Comparison of ENCODE assay signal across 29 cellular contexts in the genomic region with DNA sequence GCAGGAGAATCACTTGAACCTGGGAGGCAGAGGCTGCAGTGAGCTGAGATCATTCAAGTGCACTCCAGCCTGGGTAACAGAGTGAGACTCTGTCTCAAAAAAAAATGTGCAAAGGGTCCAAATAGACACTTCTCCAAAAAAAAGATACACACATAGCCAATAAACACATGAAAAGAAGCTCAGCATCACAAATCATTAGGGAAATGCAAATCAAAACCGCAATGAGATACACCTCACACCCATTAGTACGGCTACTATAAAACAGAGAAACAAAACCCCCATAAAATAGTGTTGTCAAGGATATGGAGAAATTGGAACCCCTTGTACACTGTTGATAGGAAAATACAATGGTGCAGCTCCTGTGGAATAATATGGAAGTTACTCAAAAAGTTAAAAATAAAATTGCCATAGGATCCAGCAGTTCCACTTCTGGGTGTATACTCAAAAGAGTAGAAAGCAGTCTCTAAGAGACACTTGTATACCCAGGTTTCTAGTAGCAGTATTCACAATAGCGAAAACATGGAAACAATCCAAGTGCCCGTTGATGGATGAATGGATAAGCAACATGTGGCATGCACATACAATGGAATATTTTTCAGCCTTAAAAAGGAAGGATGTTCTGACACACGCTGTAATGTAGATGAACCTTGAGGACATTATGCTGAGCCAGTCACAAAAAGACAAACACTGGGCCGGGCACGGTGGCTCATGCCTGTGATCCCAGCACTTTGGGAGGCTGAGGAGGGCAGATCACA.
A peak's percentile ranks its signal among the peaks of the same experiment; 100 is the strongest.
DNase-seq lines count a peak whose midpoint lies in the region.
"Had no signal": no experiment of that assay in that cellular context is flagged by ENCODE, and none has a peak within 500 bp of the region (broad histone marks: within the 10 kb centered on the region; RNA-seq: fewer than 3 reads in every experiment).

No MANE protein-coding gene starts in this region.

- H3K4me3 Mint-ChIP-seq in dendritic cell treated with granulocyte-macrophage colony-stimulating factor and Interleukin-4, amounts not matched to agents 40 ng/mL and 50 ng/mL, for 4 days = no peak overlapping the region
- H3K4me3 Mint-ChIP-seq: activated naive CD4-positive, alpha-beta T cell treated with anti-CD3 and anti-CD28 coated beads, Interleukin-2, amount 50 U/mL, for 24 hours; CD14-positive monocyte had no signal

- no peaks in the 10 kb centered on the region for H3K27me3 Mint-ChIP-seq in dendritic cell treated with granulocyte-macrophage colony-stimulating factor and Interleukin-4, amounts not matched to agents 40 ng/mL and 50 ng/mL, for 4 days

- H3K4me1 ChIP-seq in mucosa of rectum (ENCODE audit: control insufficient read depth in 2 of 2, insufficient read depth in 2 of 2, low read length in 2 of 2) = peaks cover 17 to 47% of the 10 kb centered on the region in 2 donors
- H3K4me1 ChIP-seq: Caco-2, gastroesophageal sphincter, upper lobe of right lung had no signal

- H3K36me3 ChIP-seq in mucosa of rectum (ENCODE audit: control insufficient read depth in 2 of 2, insufficient read depth in 2 of 2, low read length in 2 of 2) = no peaks in the 10 kb centered on the region
- H3K36me3 ChIP-seq: brain microvascular endothelial cell, gastroesophageal sphincter, ovary, suprapubic skin, upper lobe of right lung, WERI-Rb-1 had no signal

- H3K27ac Mint-ChIP-seq in dendritic cell treated with granulocyte-macrophage colony-stimulating factor and Interleukin-4, amounts not matched to agents 40 ng/mL and 50 ng/mL, for 4 days = peak overlapping the region; percentile 63
- H3K27ac Mint-ChIP-seq: activated naive CD4-positive, alpha-beta T cell treated with anti-CD3 and anti-CD28 coated beads, Interleukin-2, amount 50 U/mL, for 24 hours; activated T-helper 2 cell treated with anti-CD3 and anti-CD28 coated beads, Interferon-gamma antibody, Interleukin-2, Interleukin-4, amounts not matched to agents 10 μg/mL and 5 μg/mL and 100 μg/mL, durations not matched to agents 14 hours and 24 hours and 36 hours had no signal

- no peaks in the 10 kb centered on the region for H3K27me3 ChIP-seq in mucosa of rectum (ENCODE audit: control insufficient read depth in 2 of 2, insufficient read depth in 2 of 2, low read length in 2 of 2)
- H3K27me3 ChIP-seq: brain microvascular endothelial cell, gastroesophageal sphincter, ovary, suprapubic skin, upper lobe of right lung had no signal

- no peaks in the 10 kb centered on the region for H3K9me3 ChIP-seq in mucosa of rectum (ENCODE audit: control insufficient read depth in 2 of 2, low read length in 2 of 2)
- H3K9me3 ChIP-seq: Caco-2, ovary, suprapubic skin, upper lobe of right lung had no signal

- H3K27ac ChIP-seq in mucosa of rectum (ENCODE audit: low read depth in 2 of 2, low read length in 2 of 2) = peak overlapping the region; percentile 78 to 84
- H3K27ac ChIP-seq: brain microvascular endothelial cell, gastroesophageal sphincter, ovary, suprapubic skin, upper lobe of right lung, WERI-Rb-1 had no signal

- peaks cover 64% of the 10 kb centered on the region for H3K4me1 Mint-ChIP-seq in dendritic cell treated with granulocyte-macrophage colony-stimulating factor and Interleukin-4, amounts not matched to agents 40 ng/mL and 50 ng/mL, for 4 days (ENCODE audit: low read depth)
- H3K4me1 Mint-ChIP-seq: activated naive CD4-positive, alpha-beta T cell treated with anti-CD3 and anti-CD28 coated beads, Interleukin-2, amount 50 U/mL, for 24 hours had no signal

- H3K9ac ChIP-seq in mucosa of rectum (ENCODE audit: low read depth in 1 of 2, low read length in 2 of 2) = peak overlapping the region in 1 of 2 donors; percentile 24

- intact Hi-C loops in dendritic cell treated with granulocyte-macrophage colony-stimulating factor and Interleukin-4, amounts not matched to agents 40 ng/mL and 50 ng/mL, for 4 days (cut with micrococcal nuclease) = no loop called here

- DNase-seq in DMS153 (lab: John Stamatoyannopoulos, UW) = peak; percentile 65
- no peak for DNase-seq in DMS153 treated with DMSO at 0.1 percent for 48 hours (lab: John Stamatoyannopoulos, UW; ENCODE audit: unreplicated experiment)
- DNase-seq in NCI-H2029 treated with DMSO at 0.1 percent for 48 hours (lab: John Stamatoyannopoulos, UW) = peak; percentile 83
- DNase-seq in NCI-H2107 (lab: John Stamatoyannopoulos, UW) = no peak
- no peak for DNase-seq in NCI-H146 treated with DMSO at 0.1 percent for 48 hours (lab: John Stamatoyannopoulos, UW; ENCODE audit: unreplicated experiment)
- DNase-seq in stimulated activated CD8-positive, alpha-beta memory T cell treated with anti-CD3 and anti-CD28 coated beads, Interleukin-4, amount 100 ng/mL, for 48 hours = no peak
- DNase-seq: 8988T; activated CD4-positive, alpha-beta T cell treated with anti-CD3 and anti-CD28 coated beads for 48 hours; amygdala; brain microvascular endothelial cell; Caco-2; DND-41; GF-D8; hypothalamus; left colon; NCI-H1105; ovary; stimulated activated naive CD4-positive, alpha-beta T cell; SW 1271; T1000; upper lobe of right lung; WERI-Rb-1 had no signal

- no peaks in the 10 kb centered on the region for H3K9me3 Mint-ChIP-seq in dendritic cell treated with granulocyte-macrophage colony-stimulating factor and Interleukin-4, amounts not matched to agents 40 ng/mL and 50 ng/mL, for 4 days

- H3K4me3 ChIP-seq in mucosa of rectum (ENCODE audit: low read length in 2 of 2) = no peak overlapping the region
- H3K4me3 ChIP-seq: gastroesophageal sphincter, ovary, suprapubic skin, upper lobe of right lung had no signal

- H3K36me3 Mint-ChIP-seq in dendritic cell treated with granulocyte-macrophage colony-stimulating factor and Interleukin-4, amounts not matched to agents 40 ng/mL and 50 ng/mL, for 4 days (ENCODE audit: low read depth) = no peaks in the 10 kb centered on the region
- H3K36me3 Mint-ChIP-seq: CD14-positive monocyte had no signal

Comparison
In these comparisons a context has a peak if more than half of its experiments do, and no peak if none do; other contexts are left out.
1. DNase-seq: peak in DMS153 (single experiment) and NCI-H2029 treated with DMSO at 0.1 percent for 48 hours (single experiment); none in DMS153 treated with DMSO at 0.1 percent for 48 hours (single experiment), NCI-H2107 (single experiment), NCI-H146 treated with DMSO at 0.1 percent for 48 hours (single experiment) and stimulated activated CD8-positive, alpha-beta memory T cell treated with anti-CD3 and anti-CD28 coated beads, Interleukin-4, amount 100 ng/mL, for 48 hours (single experiment).